ENCODE assay signal across 1 cellular context in the genomic region with DNA sequence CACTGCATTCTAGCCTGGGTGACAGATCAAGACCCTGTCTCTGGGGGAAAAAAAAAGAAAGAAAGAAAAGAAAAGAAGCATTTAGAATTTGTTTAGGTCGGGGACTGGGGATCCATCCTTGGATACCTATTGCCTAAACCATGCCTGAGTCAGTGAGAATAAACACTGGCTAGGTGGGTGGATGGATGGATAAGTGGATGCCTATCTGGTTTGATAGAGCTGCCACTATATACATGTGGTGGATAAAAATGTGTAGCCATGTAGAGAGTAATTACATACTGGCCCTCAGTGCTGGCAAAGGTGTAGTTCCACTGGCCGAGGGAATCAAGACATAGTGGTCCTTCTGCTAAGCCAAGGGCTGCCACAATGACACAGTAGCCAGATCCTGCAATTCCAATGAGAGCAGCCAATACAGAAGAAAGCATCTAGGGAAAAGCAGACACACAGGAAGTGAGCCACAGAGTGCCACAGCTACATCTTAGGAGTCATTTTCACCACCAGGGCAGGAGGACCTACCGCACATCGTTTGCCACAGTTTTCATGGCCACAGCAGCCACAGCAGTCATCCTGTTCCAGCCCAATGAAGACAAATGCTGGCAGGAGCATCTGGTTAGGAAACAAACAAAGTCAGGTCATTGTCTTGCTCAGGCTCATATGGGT.
TF ChIP-seq lines count a peak whose summit lies in the region.

No MANE protein-coding gene starts in this region.

TF ChIP-seq in endothelial cell of umbilical vein, 7 proteins besides CTCF, POLR2A, EP300 and RAD21:
- peak; percentile 48 for TF ChIP-seq POLR2AphosphoS5 (IDR thresholded peaks at IDR 0.05; ENCODE audit: insufficient read depth, low read depth, low read length)
- TF ChIP-seq GATA2 (IDR thresholded peaks at IDR 0.05; ENCODE audit: insufficient read depth, insufficient read length, low read depth, low read length): no peak
TF ChIP-seq in endothelial cell of umbilical vein: peak in this region for 1.
